Comparison of ENCODE assay signal across 29 cellular contexts in the genomic region with DNA sequence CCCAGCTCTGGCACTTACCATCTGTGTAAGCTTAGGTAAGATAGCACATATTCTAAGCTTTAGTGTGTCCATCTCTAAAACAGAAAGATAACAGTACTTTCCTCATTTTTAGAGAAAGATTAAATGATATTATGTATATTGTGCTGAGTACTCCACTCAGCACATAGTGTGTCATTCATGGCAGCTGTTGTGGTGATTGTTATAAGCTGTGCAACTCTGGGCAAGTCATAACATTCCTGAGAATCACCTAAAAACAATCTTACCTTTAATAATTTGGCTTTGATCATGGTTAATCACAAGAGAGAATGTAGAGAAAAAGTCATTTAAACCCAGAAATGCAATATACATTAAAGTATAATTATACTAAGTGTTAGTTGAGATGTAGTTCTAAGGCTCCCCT.
"Had no signal": no experiment of that assay in that cellular context is flagged by ENCODE, and none has a peak within 500 bp of the region (broad histone marks: within the 10 kb centered on the region; RNA-seq: fewer than 3 reads in every experiment).

No MANE protein-coding gene starts in this region.

- H3K4me3 ChIP-seq: ascending aorta had no signal

- H3K4me1 ChIP-seq: ascending aorta had no signal

- H3K27ac ChIP-seq: ascending aorta, VCaP had no signal

- H3K36me3 ChIP-seq: ascending aorta had no signal

- H3K9me3 ChIP-seq: ascending aorta had no signal

- DNase-seq: activated CD4-positive, alpha-beta memory T cell treated with anti-CD3 and anti-CD28 coated beads, Interleukin-2, amount 10 ng/mL, durations not matched to agents 7 days and 5 days; activated CD4-positive, alpha-beta T cell treated with anti-CD3 and anti-CD28 coated beads for 1 hour; activated CD4-positive, alpha-beta T cell treated with anti-CD3 and anti-CD28 coated beads for 4 hours; activated CD4-positive, alpha-beta T cell treated with anti-CD3 and anti-CD28 coated beads, Interleukin-2, amount 10 ng/mL, durations not matched to agents 7 days and 5 days; activated CD4-positive, alpha-beta T cell treated with anti-CD3 and anti-CD28 coated beads, Interleukin-2, amount 50 U/mL, for 4 hours; activated CD8-positive, alpha-beta memory T cell treated with anti-CD3 and anti-CD28 coated beads, Interleukin-2, amount 50 U/mL, for 48 hours; activated gamma-delta T cell; activated naive CD4-positive, alpha-beta T cell; activated naive CD4-positive, alpha-beta T cell treated with anti-CD3 and anti-CD28 coated beads, Interleukin-2, amount 10 ng/mL, durations not matched to agents 7 days and 5 days; activated naive CD8-positive, alpha-beta T cell treated with anti-CD3 and anti-CD28 coated beads, Interleukin-2, amount 10 ng/mL, durations not matched to agents 7 days and 5 days; activated T-cell treated with anti-CD3 and anti-CD28 coated beads for 4 hours; activated T-cell treated with anti-CD3 and anti-CD28 coated beads, Interleukin-2, amount 50 U/mL, for 24 hours; activated T-cell treated with anti-CD3 and anti-CD28 coated beads, Interleukin-2, amount 50 U/mL, for 72 hours; caudate nucleus; cortex of kidney; dermis blood vessel endothelial cell; effector CD4-positive, alpha-beta T cell; effector memory CD8-positive, alpha-beta T cell; foreskin fibroblast; head of caudate nucleus; T-helper 2 cell had no signal

- ATAC-seq: activated naive CD4-positive, alpha-beta T cell treated with anti-CD3 and anti-CD28 coated beads, Interleukin-2, amount 50 U/mL, for 72 hours; activated T-cell treated with anti-CD3 and anti-CD28 coated beads, Interleukin-2, amount 50 U/mL, for 72 hours; effector memory CD8-positive, alpha-beta T cell; esophagus mucosa; WTC11 had no signal

- FAIRE-seq: colon, frontal cortex, TTC549 had no signal

- H3K27me3 ChIP-seq: ascending aorta had no signal
